ENCODE assay signal across 19 cellular contexts in the genomic region with DNA sequence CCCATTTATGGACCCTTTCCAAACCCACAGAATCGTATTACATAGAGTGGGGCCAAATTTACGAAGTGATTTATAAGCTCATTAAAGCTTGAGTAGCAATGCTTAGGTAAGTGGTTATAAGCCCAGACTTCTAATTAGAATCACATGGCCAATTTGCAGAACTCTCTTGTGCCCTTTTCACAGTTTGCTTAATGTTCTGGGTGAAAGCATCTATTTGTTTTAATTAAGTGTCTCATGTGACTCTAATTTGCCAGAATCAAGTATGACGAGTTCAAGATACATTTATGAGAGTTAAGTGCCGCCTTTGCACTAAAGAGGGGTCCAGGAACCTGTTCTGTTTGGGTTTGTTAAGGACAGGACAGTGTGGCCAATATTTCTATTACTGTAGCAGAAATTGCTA.
"Had no signal": no experiment of that assay in that cellular context is flagged by ENCODE, and none has a peak within 500 bp of the region (broad histone marks: within the 10 kb centered on the region; RNA-seq: fewer than 3 reads in every experiment).

No MANE protein-coding gene starts in this region.

- H3K27ac ChIP-seq: dorsolateral prefrontal cortex, neutrophil, parathyroid adenoma, prostate gland, skin epidermis, spleen, testis, tibial artery had no signal

- H3K9me3 ChIP-seq: neutrophil, prostate gland, testis, tibial artery had no signal

- H3K36me3 ChIP-seq: neutrophil, prostate gland had no signal

- H3K27me3 ChIP-seq: dorsolateral prefrontal cortex, neutrophil, spleen, testis, tibial artery had no signal

- DNase-seq: dorsolateral prefrontal cortex; effector CD4-positive, alpha-beta T cell; hypothalamus; immature natural killer cell; natural killer cell; right cardiac atrium; spleen; stimulated activated CD4-positive, alpha-beta T cell treated with anti-CD3 and anti-CD28 coated beads, Interleukin-4, amount 100 ng/mL, for 4 hours; stimulated activated naive CD8-positive, alpha-beta T cell treated with anti-CD3 and anti-CD28 coated beads, Interleukin-15, Interleukin-2, amounts not matched to agents 100 U/mL and 50 U/mL, for 24 hours; substantia nigra; testis; tibial artery had no signal

- H3K4me1 ChIP-seq: prostate gland, testis, tibial artery had no signal

- FAIRE-seq: frontal cortex, keratinocyte had no signal

- H3K4me3 ChIP-seq: dorsolateral prefrontal cortex, lung, prostate gland, skin epidermis, spleen, testis, tibial artery had no signal
